Comparison of ENCODE assay signal across 9 cellular contexts in the genomic region with DNA sequence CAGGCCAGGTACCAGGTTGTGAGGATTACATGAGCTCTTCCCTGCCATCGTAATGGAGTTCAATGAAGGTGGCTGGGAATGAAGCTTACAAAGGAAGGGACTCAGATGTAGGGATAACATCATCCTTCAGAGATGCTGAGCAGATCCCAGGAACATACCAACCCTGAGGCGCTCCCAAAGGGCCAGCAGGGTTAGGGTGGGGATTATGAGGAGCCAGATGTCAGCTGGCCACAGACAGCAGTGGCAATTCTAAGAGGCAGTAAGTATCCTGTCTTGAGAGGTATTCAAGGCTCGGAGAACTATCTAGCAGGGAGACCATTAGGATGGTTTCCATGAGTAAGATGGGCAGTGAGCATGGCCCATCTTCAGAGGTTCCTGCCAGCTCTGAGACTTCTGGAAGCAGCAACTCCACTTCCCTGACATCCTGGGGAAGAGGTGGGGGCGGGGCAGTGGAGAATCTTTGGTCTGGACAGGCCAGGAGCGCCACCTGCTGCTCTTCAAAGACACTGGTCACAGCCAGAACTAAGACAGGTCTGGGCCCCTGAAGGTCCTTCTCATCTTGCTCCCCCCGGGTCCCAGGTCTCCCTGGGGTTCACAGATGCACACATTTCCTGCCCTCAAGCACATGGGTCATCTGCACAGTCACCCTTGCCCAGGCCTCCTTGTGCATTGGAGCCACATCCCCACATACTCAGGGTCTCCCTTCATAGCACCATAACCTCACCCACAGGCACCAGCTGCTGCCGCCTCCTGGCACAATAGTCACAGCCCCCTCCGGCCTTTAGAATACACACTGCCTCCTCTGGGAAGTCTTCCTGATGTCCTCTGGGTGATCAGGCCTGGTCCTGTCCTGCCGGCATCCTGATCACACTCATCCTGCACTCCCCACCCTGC. TPM values are rescaled to one million over a fixed set of nuclear protein-coding genes. Genes with fewer than 3 reads are reported as not detected.
DNase-seq lines count a peak whose midpoint lies in the region; ATAC-seq and TF ChIP-seq lines count a peak whose summit lies in the region.
"Had no signal": no experiment of that assay in that cellular context is flagged by ENCODE, and none has a peak within 500 bp of the region (broad histone marks: within the 10 kb centered on the region; RNA-seq: fewer than 3 reads in every experiment).

No MANE protein-coding gene starts in this region.

- TF ChIP-seq CTCF in esophagus muscularis mucosa (IDR thresholded peaks at IDR 0.05), result peak; percentile 89 to 94 (median 93)

- H3K27ac ChIP-seq in esophagus muscularis mucosa (replicated peaks in 1 of 4), result peak overlapping the region in 3 of 4 donors; percentile 31 to 38 (median 32)
- peak overlapping the region; percentile 20 for H3K27ac ChIP-seq in muscle layer of colon (ENCODE audit: low read depth, low read length)
- H3K27ac ChIP-seq: SK-N-MC had no signal

- no peak overlapping the region for H3K27ac Mint-ChIP-seq in stimulated activated naive CD8-positive, alpha-beta T cell treated with anti-CD3 and anti-CD28 coated beads, Interleukin-15, amount 100 ng/mL, for 72 hours

- peaks cover 27% of the 10 kb centered on the region for H3K4me1 Mint-ChIP-seq in stimulated activated naive CD8-positive, alpha-beta T cell treated with anti-CD3 and anti-CD28 coated beads, Interleukin-15, amount 100 ng/mL, for 72 hours

- peaks cover 18 to 41% (median 39%) of the 10 kb centered on the region in 4 donors for H3K4me1 ChIP-seq in esophagus muscularis mucosa
- H3K4me1 ChIP-seq in muscle layer of colon (ENCODE audit: insufficient read depth, low read length), result peaks cover 28% of the 10 kb centered on the region

- no peak overlapping the region for H3K9ac ChIP-seq in muscle layer of colon (ENCODE audit: low read length)

- TF ChIP-seq EP300 in esophagus muscularis mucosa (IDR thresholded peaks at IDR 0.05), result no peak

- H3K9me3 Mint-ChIP-seq in stimulated activated naive CD8-positive, alpha-beta T cell treated with anti-CD3 and anti-CD28 coated beads, Interleukin-15, amount 100 ng/mL, for 72 hours, result no peaks in the 10 kb centered on the region

- no peaks in the 10 kb centered on the region for H3K36me3 ChIP-seq in esophagus muscularis mucosa
- no peaks in the 10 kb centered on the region for H3K36me3 ChIP-seq in muscle layer of colon (ENCODE audit: insufficient read depth, low read length)

- intact Hi-C loops in esophagus muscularis mucosa (cut with DNase I), result loop anchor here (1.0 to 5.0 kb wide), 2 partner anchors 110 to 129 kb away; no protein-coding TSS in a partner anchor

- H3K27me3 ChIP-seq in esophagus muscularis mucosa, result no peaks in the 10 kb centered on the region
- no peaks in the 10 kb centered on the region for H3K27me3 ChIP-seq in muscle layer of colon (ENCODE audit: control insufficient read depth in 1 of 2, insufficient read depth in 2 of 2, low read length in 2 of 2)

- peak; percentile 57 for ATAC-seq in stimulated activated naive CD8-positive, alpha-beta T cell treated with anti-CD3 and anti-CD28 coated beads, Interleukin-15, amount 100 ng/mL, for 72 hours
- no peak for ATAC-seq in GM18520 (IDR thresholded peaks at IDR 0.05; ENCODE audit: unreplicated experiment)

- no peak overlapping the region for H3K4me3 Mint-ChIP-seq in stimulated activated naive CD8-positive, alpha-beta T cell treated with anti-CD3 and anti-CD28 coated beads, Interleukin-15, amount 100 ng/mL, for 72 hours

- H3K9me3 ChIP-seq in esophagus muscularis mucosa (no peaks in the 10 kb centered on the region), muscle layer of colon (ENCODE audit: low read length) (no peaks in the 10 kb centered on the region)

- peaks cover 44% of the 10 kb centered on the region for H3K27me3 Mint-ChIP-seq in stimulated activated naive CD8-positive, alpha-beta T cell treated with anti-CD3 and anti-CD28 coated beads, Interleukin-15, amount 100 ng/mL, for 72 hours

- H3K4me3 ChIP-seq in esophagus muscularis mucosa, result no peak overlapping the region
- no peak overlapping the region for H3K4me3 ChIP-seq in muscle layer of colon (ENCODE audit: low read depth in 1 of 2, low read length in 2 of 2)
- H3K4me3 ChIP-seq: SK-N-MC had no signal

- DNase-seq in COR-L47 (lab: John Stamatoyannopoulos, UW), result peak; percentile 84
- DNase-seq in HT-29 (ENCODE audit: low spot score), result peak; percentile 89
- peak; percentile 79 for DNase-seq in NCI-H82 treated with DMSO at 0.1 percent for 48 hours (lab: John Stamatoyannopoulos, UW; ENCODE audit: unreplicated experiment)
- peak; percentile 44 for DNase-seq in activated T-cell treated with anti-CD3 and anti-CD28 coated beads for 1 hour (ENCODE audit: low read depth)
- DNase-seq in esophagus muscularis mucosa (ENCODE audit: extremely low spot score), result no peak
- peak; percentile 41 to 50 for DNase-seq in stimulated activated naive CD8-positive, alpha-beta T cell treated with anti-CD3 and anti-CD28 coated beads, Interleukin-15, amount 100 ng/mL, for 72 hours

- WGBS in esophagus muscularis mucosa, result 70% methylated on average over 5 of the region's 9 CpGs

- no peak for TF ChIP-seq POLR2A in esophagus muscularis mucosa (IDR thresholded peaks at IDR 0.05; ENCODE audit: low read depth)

RNA-seq across cellular contexts. Expression of a gene that starts 2.8 kb away (rescaled TPM):
- total RNA-seq in HT-29 (2014; rRNA removed; shearing (Covaris generic)), result 0.31 and 0.42 TPM in 2 replicates
- total RNA-seq in esophagus muscularis mucosa, result 100 to 1,000 TPM in 1 of 4 donors, 10 to 100 TPM in 3; 44.1 to 101 (median 56.5) TPM

Comparison
In these comparisons a context has a peak if more than half of its experiments do, and no peak if none do; other contexts are left out.
1. RNA of a gene that starts 2.8 kb away (total RNA-seq): 44.1 to 101 TPM in esophagus muscularis mucosa; 0.31 to 0.42 TPM in HT-29; every median in the first group is over 10 times any median in the second.